ENCODE assay signal across 21 cellular contexts in genomic region chr5:172548311-172548731, GRCh38.
DNase-seq lines count a peak whose midpoint lies in the region; TF ChIP-seq lines count a peak whose summit lies in the region.
"Had no signal": no experiment of that assay in that cellular context is flagged by ENCODE, and none has a peak within 500 bp of the region (broad histone marks: within the 10 kb centered on the region; RNA-seq: fewer than 3 reads in every experiment).

No MANE protein-coding gene starts in this region.

- no peaks in the 10 kb centered on the region for H3K79me2 ChIP-seq in hepatocyte

- H3K27me3 ChIP-seq in hepatocyte: no peaks in the 10 kb centered on the region
- no peaks in the 10 kb centered on the region for H3K27me3 ChIP-seq in rectal smooth muscle tissue (ENCODE audit: control insufficient read depth, insufficient read depth, low read length)
- H3K27me3 ChIP-seq in ovary: no peaks in the 10 kb centered on the region
- H3K27me3 ChIP-seq: uterus had no signal

- peak; percentile 58 for DNase-seq in DMS53 (lab: John Stamatoyannopoulos, UW)
- DNase-seq in DMS53 treated with DMSO at 0.1 percent for 48 hours (lab: John Stamatoyannopoulos, UW; ENCODE audit: unreplicated experiment): no peak
- peak; percentile 41 for DNase-seq in SK-MEL-5 (ENCODE audit: low read depth, low spot score)
- DNase-seq in hepatocyte (ENCODE audit: low spot score): no peak
- DNase-seq in NCI-H2227 (lab: John Stamatoyannopoulos, UW; ENCODE audit: unreplicated experiment): no peak
- DNase-seq in ovary: no peak
- no peak for DNase-seq in HT-29 (ENCODE audit: low spot score)
- DNase-seq: activated CD8-positive, alpha-beta memory T cell treated with anti-CD3 and anti-CD28 coated beads, Interleukin-2, amount 50 U/mL, for 48 hours; activated gamma-delta T cell treated with Interleukin-2 at 50 U/mL for 16 hours; DND-41; foreskin keratinocyte; Karpas-422; NCI-H2081; NCI-H748 treated with DMSO at 0.1 percent for 48 hours; T-helper 17 cell; WERI-Rb-1 had no signal

- in situ Hi-C loops in SK-MEL-5 (cut with HindIII; ENCODE audit: low pct_unique_long_range_greater_than_20kb, low sequenced_read_pairs): no loop called here

- no peak for TF ChIP-seq EP300 in ovary (IDR thresholded peaks at IDR 0.05)

- no peak for TF ChIP-seq POLR2A in ovary (IDR thresholded peaks at IDR 0.05)

- H3K9me3 ChIP-seq in hepatocyte (ENCODE audit: low read depth) (no peaks in the 10 kb centered on the region), ovary (no peaks in the 10 kb centered on the region)
- H3K9me3 ChIP-seq: uterus had no signal

- no peaks in the 10 kb centered on the region for H3K36me3 ChIP-seq in hepatocyte (replicated peaks; ENCODE audit: insufficient read depth, low read depth)
- H3K36me3 ChIP-seq in rectal smooth muscle tissue (ENCODE audit: control insufficient read depth, insufficient read depth, low read length): no peaks in the 10 kb centered on the region
- no peaks in the 10 kb centered on the region for H3K36me3 ChIP-seq in ovary
- H3K36me3 ChIP-seq: spleen, uterus, WERI-Rb-1 had no signal

- H3K27ac ChIP-seq in hepatocyte (peak overlapping the region; percentile 4), rectal smooth muscle tissue (ENCODE audit: low read depth, low read length) (peak overlapping the region; percentile 90), ovary (no peak overlapping the region)
- H3K27ac ChIP-seq: 22Rv1, epithelial cell of prostate, foreskin keratinocyte, spleen, WERI-Rb-1 had no signal

- H3K4me3 ChIP-seq in hepatocyte: no peak overlapping the region
- H3K4me3 ChIP-seq in rectal smooth muscle tissue (ENCODE audit: low read length): no peak overlapping the region
- H3K4me3 ChIP-seq in ovary: no peak overlapping the region
- H3K4me3 ChIP-seq: spleen, uterus had no signal

- H2AFZ ChIP-seq in hepatocyte: no peak overlapping the region

- H3K9me2 ChIP-seq in hepatocyte (replicated peaks; ENCODE audit: insufficient read depth): no peaks in the 10 kb centered on the region

- peaks cover 14% of the 10 kb centered on the region for H3K4me1 ChIP-seq in hepatocyte (ENCODE audit: insufficient read depth)
- H3K4me1 ChIP-seq in rectal smooth muscle tissue (ENCODE audit: control insufficient read depth, insufficient read depth, low read length): peaks cover 34% of the 10 kb centered on the region
- H3K4me1 ChIP-seq in ovary (ENCODE audit: insufficient read depth): peaks cover 19% of the 10 kb centered on the region
- H3K4me1 ChIP-seq: foreskin keratinocyte, spleen, uterus had no signal

- no peak overlapping the region for H3K4me2 ChIP-seq in hepatocyte

- TF ChIP-seq CTCF in hepatocyte (IDR thresholded peaks at IDR 0.05; ENCODE audit: poor library complexity) (no peak), ovary (IDR thresholded peaks at IDR 0.05) (no peak)

- H4K20me1 ChIP-seq in hepatocyte (ENCODE audit: insufficient read depth, poor library complexity, severe bottlenecking): no peaks in the 10 kb centered on the region

- H3K9ac ChIP-seq in rectal smooth muscle tissue (ENCODE audit: low read length): no peak overlapping the region

- 68% methylated on average over 6 of the region's 6 CpGs for WGBS in hepatocyte (ENCODE audit: low lambda C conversion rate, missing lambda C conversion rate)
- WGBS in ovary, 3 donors: 51 to 76% (median 63%) methylated on average over 6 of the region's 6 CpGs

- intact Hi-C loops in ovary (cut with DNase I): no loop called here

Comparison
In these comparisons a context has a peak if more than half of its experiments do, and no peak if none do; other contexts are left out.
1. DNase-seq: peak in DMS53 (single experiment) and SK-MEL-5 (single experiment); none in DMS53 treated with DMSO at 0.1 percent for 48 hours (single experiment), hepatocyte (single experiment), NCI-H2227 (single experiment), ovary (0 of 5) and HT-29 (single experiment).
2. H3K27ac ChIP-seq: peak in hepatocyte (single experiment) and rectal smooth muscle tissue (single experiment); none in ovary (0 of 2).